Comparison of ENCODE assay signal across 8 cellular contexts in the genomic region with DNA sequence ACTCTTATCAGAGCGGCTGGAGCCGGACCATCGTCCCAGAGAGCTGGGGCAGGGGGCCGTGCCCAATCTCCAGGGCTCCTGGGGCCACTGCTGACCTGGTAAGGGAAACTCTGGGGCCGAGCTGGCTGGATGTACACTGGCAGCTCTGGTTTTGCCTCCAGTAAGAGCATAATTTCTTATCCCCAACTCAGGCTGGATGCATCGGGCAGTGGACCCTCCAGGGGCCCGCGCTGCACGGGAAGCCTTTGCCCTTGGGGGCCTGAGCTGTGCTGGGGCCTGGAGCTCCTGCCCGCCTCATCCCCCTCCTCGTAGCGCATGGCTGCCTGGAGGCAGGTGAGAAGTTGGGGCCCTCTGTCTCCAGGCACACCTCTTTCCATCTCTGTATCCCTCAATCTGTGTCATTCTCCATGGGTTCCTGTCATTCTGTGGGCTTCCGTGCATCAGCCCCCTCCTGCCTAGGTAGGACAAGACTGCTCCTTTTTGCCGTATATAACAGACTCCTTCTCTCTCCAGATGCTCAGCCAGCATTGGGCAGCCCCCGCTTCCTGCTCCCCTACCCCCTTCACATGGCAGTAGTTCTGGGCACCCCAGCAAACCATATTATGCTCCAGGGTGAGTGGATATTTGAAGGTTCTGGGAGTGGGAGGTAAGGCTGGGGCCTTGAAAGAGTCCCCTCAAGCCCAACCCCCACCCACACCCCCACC. TPM values are rescaled to one million over a fixed set of nuclear protein-coding genes. Genes with fewer than 3 reads are reported as not detected.
A peak's percentile ranks its signal among the peaks of the same experiment; 100 is the strongest.
DNase-seq lines count a peak whose midpoint lies in the region; ATAC-seq and TF ChIP-seq lines count a peak whose summit lies in the region.

No MANE protein-coding gene starts in this region.

- peak overlapping the region; percentile 99 for H3K27ac Mint-ChIP-seq in T-helper 2 cell treated with Interferon-gamma antibody and Interleukin-4, amounts not matched to agents 5 μg/mL and 100 μg/mL, for 36 hours
- H3K27ac Mint-ChIP-seq in activated naive CD8-positive, alpha-beta T cell treated with anti-CD3 and anti-CD28 coated beads for 36 hours = peak overlapping the region; percentile 98
- H3K27ac Mint-ChIP-seq in immature natural killer cell = peak overlapping the region; percentile 97 to 100 (median 100)

- DNase-seq in T-helper 2 cell treated with Interferon-gamma antibody and Interleukin-4, amounts not matched to agents 5 μg/mL and 100 μg/mL, for 36 hours (ENCODE audit: low spot score) = no peak
- no peak for DNase-seq in T-helper 2 cell
- DNase-seq in activated naive CD8-positive, alpha-beta T cell treated with anti-CD3 and anti-CD28 coated beads for 36 hours = no peak
- DNase-seq in immature natural killer cell = no peak
- no peak for DNase-seq in substantia nigra (lab: John Stamatoyannopoulos, UW)
- DNase-seq in islet precursor cell = no peak
- no peak for DNase-seq in erythroblast (lab: John Stamatoyannopoulos, UW)

- peak overlapping the region; percentile 98 for H3K27ac ChIP-seq in substantia nigra (ENCODE audit: low read depth, low read length, poor library complexity, severe bottlenecking)

- H3K4me3 Mint-ChIP-seq in T-helper 2 cell treated with Interferon-gamma antibody and Interleukin-4, amounts not matched to agents 5 μg/mL and 100 μg/mL, for 36 hours = peak overlapping the region; percentile 99
- peak overlapping the region; percentile 97 for H3K4me3 Mint-ChIP-seq in activated naive CD8-positive, alpha-beta T cell treated with anti-CD3 and anti-CD28 coated beads for 36 hours
- peak overlapping the region; percentile 98 to 100 (median 99) for H3K4me3 Mint-ChIP-seq in immature natural killer cell

- no peaks in the 10 kb centered on the region for H3K27me3 Mint-ChIP-seq in T-helper 2 cell treated with Interferon-gamma antibody and Interleukin-4, amounts not matched to agents 5 μg/mL and 100 μg/mL, for 36 hours (ENCODE audit: low read depth)
- H3K27me3 Mint-ChIP-seq in activated naive CD8-positive, alpha-beta T cell treated with anti-CD3 and anti-CD28 coated beads for 36 hours = no peaks in the 10 kb centered on the region
- H3K27me3 Mint-ChIP-seq in immature natural killer cell (ENCODE audit: low read depth in 3 of 3) = peaks cover 36 to 51% (median 41%) of the 10 kb centered on the region in 3 donors

- TF ChIP-seq POLR2A in erythroblast (IDR thresholded peaks at IDR 0.05; ENCODE audit: low read length) = no peak

- peaks cover 4% of the 10 kb centered on the region for H3K36me3 Mint-ChIP-seq in T-helper 2 cell treated with Interferon-gamma antibody and Interleukin-4, amounts not matched to agents 5 μg/mL and 100 μg/mL, for 36 hours (ENCODE audit: low read depth)
- peaks cover 28% of the 10 kb centered on the region for H3K36me3 Mint-ChIP-seq in activated naive CD8-positive, alpha-beta T cell treated with anti-CD3 and anti-CD28 coated beads for 36 hours
- no peaks in the 10 kb centered on the region for H3K36me3 Mint-ChIP-seq in immature natural killer cell

- no peak for ATAC-seq in HG02973 (IDR thresholded peaks at IDR 0.05; ENCODE audit: unreplicated experiment)

- H3K4me1 Mint-ChIP-seq in T-helper 2 cell treated with Interferon-gamma antibody and Interleukin-4, amounts not matched to agents 5 μg/mL and 100 μg/mL, for 36 hours (ENCODE audit: low read depth) = peaks cover 32% of the 10 kb centered on the region
- peaks cover 45% of the 10 kb centered on the region for H3K4me1 Mint-ChIP-seq in activated naive CD8-positive, alpha-beta T cell treated with anti-CD3 and anti-CD28 coated beads for 36 hours
- peaks cover 37 to 41% of the 10 kb centered on the region in 2 donors for H3K4me1 Mint-ChIP-seq in immature natural killer cell

- no peaks in the 10 kb centered on the region for H3K9me3 Mint-ChIP-seq in T-helper 2 cell treated with Interferon-gamma antibody and Interleukin-4, amounts not matched to agents 5 μg/mL and 100 μg/mL, for 36 hours
- no peaks in the 10 kb centered on the region for H3K9me3 Mint-ChIP-seq in activated naive CD8-positive, alpha-beta T cell treated with anti-CD3 and anti-CD28 coated beads for 36 hours
- no peaks in the 10 kb centered on the region for H3K9me3 Mint-ChIP-seq in immature natural killer cell

RNA-seq across cellular contexts. Expression of gene TMEM88, which starts 9.4 kb away (rescaled TPM):
- 1 to 10 TPM; 4.2 to 4.8 TPM for total RNA-seq in activated naive CD8-positive, alpha-beta T cell treated with anti-CD3 and anti-CD28 coated beads for 36 hours
- polyA plus RNA-seq in immature natural killer cell = not detected

RNA-seq across cellular contexts. Expression of gene KDM6B, which starts 11.5 kb away (rescaled TPM):
- total RNA-seq in activated naive CD8-positive, alpha-beta T cell treated with anti-CD3 and anti-CD28 coated beads for 36 hours = 10 to 100 TPM; 44.5 to 47.6 TPM
- polyA plus RNA-seq in immature natural killer cell = under 1 TPM in 2 of 3 donors, not detected in 1; 0.03 to 0.40 TPM

RNA-seq across cellular contexts. Expression of gene NAA38, which starts 11.8 kb away (rescaled TPM):
- total RNA-seq in activated naive CD8-positive, alpha-beta T cell treated with anti-CD3 and anti-CD28 coated beads for 36 hours = 10 to 100 TPM; 65.2 to 66.6 TPM
- 100 to 1,000 TPM; 131 to 346 (median 177) TPM for polyA plus RNA-seq in immature natural killer cell

RNA-seq across cellular contexts. Expression of gene CYB5D1, which starts 12.3 kb away (rescaled TPM):
- 10 to 100 TPM; 18.6 to 20.1 TPM for total RNA-seq in activated naive CD8-positive, alpha-beta T cell treated with anti-CD3 and anti-CD28 coated beads for 36 hours
- 1 to 10 TPM in 2 of 3 donors, not detected in 1; 2.9 to 3.7 TPM for polyA plus RNA-seq in immature natural killer cell

RNA-seq across cellular contexts. Expression of gene CHD3, which starts 43.1 kb away (rescaled TPM):
- total RNA-seq in activated naive CD8-positive, alpha-beta T cell treated with anti-CD3 and anti-CD28 coated beads for 36 hours = 100 to 1,000 TPM; 123 to 129 TPM
- polyA plus RNA-seq in immature natural killer cell = 10 to 100 TPM in 1 of 3 donors, 1 to 10 TPM in 1, under 1 TPM in 1; 0.72 to 19.6 (median 3.5) TPM
